In the genomic region with DNA sequence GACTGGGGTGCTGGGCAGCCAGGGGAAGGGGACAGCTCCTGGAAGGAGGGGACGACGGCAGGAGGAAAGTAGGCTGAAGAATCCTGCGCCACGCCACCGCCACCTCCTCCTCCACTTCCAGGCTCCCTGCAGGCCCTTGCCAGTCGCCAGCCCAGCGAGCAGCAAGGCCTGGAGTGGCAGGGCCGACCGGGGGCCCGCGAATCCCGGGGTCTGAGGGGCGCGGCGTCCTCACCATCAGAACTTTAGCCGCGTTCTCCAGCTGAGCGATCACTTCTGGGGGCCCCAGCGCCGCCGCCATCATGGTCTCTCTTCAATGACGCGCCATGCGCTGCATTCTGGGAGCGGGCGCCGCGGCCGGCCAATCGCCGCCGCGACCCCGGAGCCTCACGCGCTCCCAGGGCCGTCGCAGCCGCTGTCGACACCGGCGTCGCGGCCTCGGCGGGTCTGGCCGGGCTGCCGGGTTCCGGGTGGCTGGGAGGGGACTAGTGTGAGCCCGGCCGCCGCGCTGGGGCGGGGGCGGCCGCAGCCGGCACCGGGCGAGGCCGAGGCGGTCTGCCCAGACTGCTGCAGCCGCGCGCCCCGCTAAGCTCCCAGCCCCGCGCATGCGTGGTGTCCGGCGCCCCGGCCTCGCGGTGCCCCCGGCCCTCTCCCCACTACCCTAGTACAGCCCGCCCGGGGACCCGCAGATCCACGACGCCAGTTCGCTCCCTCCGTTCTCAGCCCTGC, we compare ENCODE assay signal across 1 cellular context.
TF ChIP-seq lines count a peak whose summit lies in the region.

A gene (minus strand): TSS at position 309 of the 726 bp plus-strand sequence. CDS start 8 bp downstream, at position 301.

TF ChIP-seq in GM12878, 131 proteins besides CTCF, POLR2A, EP300 and RAD21 (continued from another document and continues in another):
- TF ChIP-seq BACH1 (IDR thresholded peaks at IDR 0.05; ENCODE audit: borderline replicate concordance) (peak; percentile 82), HDGF (IDR thresholded peaks at IDR 0.05) (no peak), TCF3 (IDR thresholded peaks at IDR 0.05; ENCODE audit: borderline replicate concordance, insufficient read depth, low read depth, low read length) (0 out of 2 replicates have a peak, but pooled peaks have one; percentile 48), SIX5 (IDR thresholded peaks at IDR 0.05; ENCODE audit: low read depth, low read length, severe bottlenecking) (peak; percentile 57), FOXM1 (IDR thresholded peaks at IDR 0.05; ENCODE audit: low read depth, low read length) (no peak), ESRRA (IDR thresholded peaks at IDR 0.05; ENCODE audit: low read length) (no peak; the same call in 1 of the 2 replicates), IKZF2 (IDR thresholded peaks at IDR 0.05) (no peak), NFXL1 (IDR thresholded peaks at IDR 0.05; ENCODE audit: borderline replicate concordance) (peak; percentile 58; the same call in 1 of the 2 replicates), RAD51 (IDR thresholded peaks at IDR 0.05) (no peak), LARP7 (IDR thresholded peaks at IDR 0.05) (peak; percentile 87), EED (IDR thresholded peaks at IDR 0.05; ENCODE audit: low read depth) (no peak), JUND (IDR thresholded peaks at IDR 0.05; ENCODE audit: low read depth, low read length) (no peak), ATF7 (IDR thresholded peaks at IDR 0.05; ENCODE audit: low read depth) (no peak), TCF7 (IDR thresholded peaks at IDR 0.05; ENCODE audit: borderline replicate concordance) (no peak), FOXK2 (IDR thresholded peaks at IDR 0.05) (no peak), RUNX3 (IDR thresholded peaks at IDR 0.05; ENCODE audit: low read length) (no peak; the same call in 1 of the 2 replicates), FOS (IDR thresholded peaks at IDR 0.05; ENCODE audit: borderline replicate concordance, extremely low read depth, insufficient read length) (no peak), CBX3 (IDR thresholded peaks at IDR 0.05; ENCODE audit: borderline replicate concordance, low read depth) (no peak), ETV6 (conservative IDR thresholded peaks at IDR 0.05 in 1 of 2, IDR thresholded peaks at IDR 0.05 in 1 of 2; ENCODE audit: borderline replicate concordance in 1 of 2, low read depth in 1 of 2) (no peak), IRF4 (IDR thresholded peaks at IDR 0.05; ENCODE audit: low read depth, low read length) (no peak), MXI1 (IDR thresholded peaks at IDR 0.05; ENCODE audit: low read depth, low read length) (no peak; the same call in 1 of the 2 replicates), SIN3A (IDR thresholded peaks at IDR 0.05; ENCODE audit: low read depth, low read length) (0 out of 2 replicates have a peak, but pooled peaks have one; percentile 60), CREB1 (IDR thresholded peaks at IDR 0.05; ENCODE audit: low read depth) (peak; percentile 97), EZH2 (IDR thresholded peaks at IDR 0.05; ENCODE audit: borderline replicate concordance, control insufficient read depth, low read depth, low read length) (no peak), MEF2A (IDR thresholded peaks at IDR 0.05; ENCODE audit: insufficient read depth, low read depth, low read length) (no peak), NR2F1 (conservative IDR thresholded peaks at IDR 0.05) (peak; percentile 92), ZNF274 (IDR thresholded peaks at IDR 0.05; ENCODE audit: insufficient read depth, insufficient read length) (no peak)
- TF ChIP-seq, protein P1, sequence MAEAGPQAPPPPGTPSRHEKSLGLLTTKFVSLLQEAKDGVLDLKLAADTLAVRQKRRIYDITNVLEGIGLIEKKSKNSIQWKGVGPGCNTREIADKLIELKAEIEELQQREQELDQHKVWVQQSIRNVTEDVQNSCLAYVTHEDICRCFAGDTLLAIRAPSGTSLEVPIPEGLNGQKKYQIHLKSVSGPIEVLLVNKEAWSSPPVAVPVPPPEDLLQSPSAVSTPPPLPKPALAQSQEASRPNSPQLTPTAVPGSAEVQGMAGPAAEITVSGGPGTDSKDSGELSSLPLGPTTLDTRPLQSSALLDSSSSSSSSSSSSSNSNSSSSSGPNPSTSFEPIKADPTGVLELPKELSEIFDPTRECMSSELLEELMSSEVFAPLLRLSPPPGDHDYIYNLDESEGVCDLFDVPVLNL (IDR thresholded peaks at IDR 0.05; ENCODE audit: low read depth, low read length): 0 out of 2 replicates have a peak, but pooled peaks have one; percentile 53
- TF ChIP-seq, protein P2, sequence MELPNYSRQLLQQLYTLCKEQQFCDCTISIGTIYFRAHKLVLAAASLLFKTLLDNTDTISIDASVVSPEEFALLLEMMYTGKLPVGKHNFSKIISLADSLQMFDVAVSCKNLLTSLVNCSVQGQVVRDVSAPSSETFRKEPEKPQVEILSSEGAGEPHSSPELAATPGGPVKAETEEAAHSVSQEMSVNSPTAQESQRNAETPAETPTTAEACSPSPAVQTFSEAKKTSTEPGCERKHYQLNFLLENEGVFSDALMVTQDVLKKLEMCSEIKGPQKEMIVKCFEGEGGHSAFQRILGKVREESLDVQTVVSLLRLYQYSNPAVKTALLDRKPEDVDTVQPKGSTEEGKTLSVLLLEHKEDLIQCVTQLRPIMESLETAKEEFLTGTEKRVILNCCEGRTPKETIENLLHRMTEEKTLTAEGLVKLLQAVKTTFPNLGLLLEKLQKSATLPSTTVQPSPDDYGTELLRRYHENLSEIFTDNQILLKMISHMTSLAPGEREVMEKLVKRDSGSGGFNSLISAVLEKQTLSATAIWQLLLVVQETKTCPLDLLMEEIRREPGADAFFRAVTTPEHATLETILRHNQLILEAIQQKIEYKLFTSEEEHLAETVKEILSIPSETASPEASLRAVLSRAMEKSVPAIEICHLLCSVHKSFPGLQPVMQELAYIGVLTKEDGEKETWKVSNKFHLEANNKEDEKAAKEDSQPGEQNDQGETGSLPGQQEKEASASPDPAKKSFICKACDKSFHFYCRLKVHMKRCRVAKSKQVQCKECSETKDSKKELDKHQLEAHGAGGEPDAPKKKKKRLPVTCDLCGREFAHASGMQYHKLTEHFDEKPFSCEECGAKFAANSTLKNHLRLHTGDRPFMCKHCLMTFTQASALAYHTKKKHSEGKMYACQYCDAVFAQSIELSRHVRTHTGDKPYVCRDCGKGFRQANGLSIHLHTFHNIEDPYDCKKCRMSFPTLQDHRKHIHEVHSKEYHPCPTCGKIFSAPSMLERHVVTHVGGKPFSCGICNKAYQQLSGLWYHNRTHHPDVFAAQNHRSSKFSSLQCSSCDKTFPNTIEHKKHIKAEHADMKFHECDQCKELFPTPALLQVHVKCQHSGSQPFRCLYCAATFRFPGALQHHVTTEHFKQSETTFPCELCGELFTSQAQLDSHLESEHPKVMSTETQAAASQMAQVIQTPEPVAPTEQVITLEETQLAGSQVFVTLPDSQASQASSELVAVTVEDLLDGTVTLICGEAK (IDR thresholded peaks at IDR 0.05; ENCODE audit: borderline replicate concordance): no peak
- TF ChIP-seq, protein P3, sequence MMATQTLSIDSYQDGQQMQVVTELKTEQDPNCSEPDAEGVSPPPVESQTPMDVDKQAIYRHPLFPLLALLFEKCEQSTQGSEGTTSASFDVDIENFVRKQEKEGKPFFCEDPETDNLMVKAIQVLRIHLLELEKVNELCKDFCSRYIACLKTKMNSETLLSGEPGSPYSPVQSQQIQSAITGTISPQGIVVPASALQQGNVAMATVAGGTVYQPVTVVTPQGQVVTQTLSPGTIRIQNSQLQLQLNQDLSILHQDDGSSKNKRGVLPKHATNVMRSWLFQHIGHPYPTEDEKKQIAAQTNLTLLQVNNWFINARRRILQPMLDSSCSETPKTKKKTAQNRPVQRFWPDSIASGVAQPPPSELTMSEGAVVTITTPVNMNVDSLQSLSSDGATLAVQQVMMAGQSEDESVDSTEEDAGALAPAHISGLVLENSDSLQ (IDR thresholded peaks at IDR 0.05): no peak
- TF ChIP-seq, protein P4, sequence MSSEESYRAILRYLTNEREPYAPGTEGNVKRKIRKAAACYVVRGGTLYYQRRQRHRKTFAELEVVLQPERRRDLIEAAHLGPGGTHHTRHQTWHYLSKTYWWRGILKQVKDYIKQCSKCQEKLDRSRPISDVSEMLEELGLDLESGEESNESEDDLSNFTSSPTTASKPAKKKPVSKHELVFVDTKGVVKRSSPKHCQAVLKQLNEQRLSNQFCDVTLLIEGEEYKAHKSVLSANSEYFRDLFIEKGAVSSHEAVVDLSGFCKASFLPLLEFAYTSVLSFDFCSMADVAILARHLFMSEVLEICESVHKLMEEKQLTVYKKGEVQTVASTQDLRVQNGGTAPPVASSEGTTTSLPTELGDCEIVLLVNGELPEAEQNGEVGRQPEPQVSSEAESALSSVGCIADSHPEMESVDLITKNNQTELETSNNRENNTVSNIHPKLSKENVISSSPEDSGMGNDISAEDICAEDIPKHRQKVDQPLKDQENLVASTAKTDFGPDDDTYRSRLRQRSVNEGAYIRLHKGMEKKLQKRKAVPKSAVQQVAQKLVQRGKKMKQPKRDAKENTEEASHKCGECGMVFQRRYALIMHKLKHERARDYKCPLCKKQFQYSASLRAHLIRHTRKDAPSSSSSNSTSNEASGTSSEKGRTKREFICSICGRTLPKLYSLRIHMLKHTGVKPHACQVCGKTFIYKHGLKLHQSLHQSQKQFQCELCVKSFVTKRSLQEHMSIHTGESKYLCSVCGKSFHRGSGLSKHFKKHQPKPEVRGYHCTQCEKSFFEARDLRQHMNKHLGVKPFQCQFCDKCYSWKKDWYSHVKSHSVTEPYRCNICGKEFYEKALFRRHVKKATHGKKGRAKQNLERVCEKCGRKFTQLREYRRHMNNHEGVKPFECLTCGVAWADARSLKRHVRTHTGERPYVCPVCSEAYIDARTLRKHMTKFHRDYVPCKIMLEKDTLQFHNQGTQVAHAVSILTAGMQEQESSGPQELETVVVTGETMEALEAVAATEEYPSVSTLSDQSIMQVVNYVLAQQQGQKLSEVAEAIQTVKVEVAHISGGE (CRISPR knock-in tag; IDR thresholded peaks at IDR 0.05): no peak
- TF ChIP-seq, protein P5, sequence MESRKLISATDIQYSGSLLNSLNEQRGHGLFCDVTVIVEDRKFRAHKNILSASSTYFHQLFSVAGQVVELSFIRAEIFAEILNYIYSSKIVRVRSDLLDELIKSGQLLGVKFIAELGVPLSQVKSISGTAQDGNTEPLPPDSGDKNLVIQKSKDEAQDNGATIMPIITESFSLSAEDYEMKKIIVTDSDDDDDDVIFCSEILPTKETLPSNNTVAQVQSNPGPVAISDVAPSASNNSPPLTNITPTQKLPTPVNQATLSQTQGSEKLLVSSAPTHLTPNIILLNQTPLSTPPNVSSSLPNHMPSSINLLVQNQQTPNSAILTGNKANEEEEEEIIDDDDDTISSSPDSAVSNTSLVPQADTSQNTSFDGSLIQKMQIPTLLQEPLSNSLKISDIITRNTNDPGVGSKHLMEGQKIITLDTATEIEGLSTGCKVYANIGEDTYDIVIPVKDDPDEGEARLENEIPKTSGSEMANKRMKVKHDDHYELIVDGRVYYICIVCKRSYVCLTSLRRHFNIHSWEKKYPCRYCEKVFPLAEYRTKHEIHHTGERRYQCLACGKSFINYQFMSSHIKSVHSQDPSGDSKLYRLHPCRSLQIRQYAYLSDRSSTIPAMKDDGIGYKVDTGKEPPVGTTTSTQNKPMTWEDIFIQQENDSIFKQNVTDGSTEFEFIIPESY (IDR thresholded peaks at IDR 0.05): no peak
- TF ChIP-seq, protein P6, sequence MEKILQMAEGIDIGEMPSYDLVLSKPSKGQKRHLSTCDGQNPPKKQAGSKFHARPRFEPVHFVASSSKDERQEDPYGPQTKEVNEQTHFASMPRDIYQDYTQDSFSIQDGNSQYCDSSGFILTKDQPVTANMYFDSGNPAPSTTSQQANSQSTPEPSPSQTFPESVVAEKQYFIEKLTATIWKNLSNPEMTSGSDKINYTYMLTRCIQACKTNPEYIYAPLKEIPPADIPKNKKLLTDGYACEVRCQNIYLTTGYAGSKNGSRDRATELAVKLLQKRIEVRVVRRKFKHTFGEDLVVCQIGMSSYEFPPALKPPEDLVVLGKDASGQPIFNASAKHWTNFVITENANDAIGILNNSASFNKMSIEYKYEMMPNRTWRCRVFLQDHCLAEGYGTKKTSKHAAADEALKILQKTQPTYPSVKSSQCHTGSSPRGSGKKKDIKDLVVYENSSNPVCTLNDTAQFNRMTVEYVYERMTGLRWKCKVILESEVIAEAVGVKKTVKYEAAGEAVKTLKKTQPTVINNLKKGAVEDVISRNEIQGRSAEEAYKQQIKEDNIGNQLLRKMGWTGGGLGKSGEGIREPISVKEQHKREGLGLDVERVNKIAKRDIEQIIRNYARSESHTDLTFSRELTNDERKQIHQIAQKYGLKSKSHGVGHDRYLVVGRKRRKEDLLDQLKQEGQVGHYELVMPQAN (conservative IDR thresholded peaks at IDR 0.05): 0 out of 2 replicates have a peak, but pooled peaks have one; percentile 55
- TF ChIP-seq, protein P7, sequence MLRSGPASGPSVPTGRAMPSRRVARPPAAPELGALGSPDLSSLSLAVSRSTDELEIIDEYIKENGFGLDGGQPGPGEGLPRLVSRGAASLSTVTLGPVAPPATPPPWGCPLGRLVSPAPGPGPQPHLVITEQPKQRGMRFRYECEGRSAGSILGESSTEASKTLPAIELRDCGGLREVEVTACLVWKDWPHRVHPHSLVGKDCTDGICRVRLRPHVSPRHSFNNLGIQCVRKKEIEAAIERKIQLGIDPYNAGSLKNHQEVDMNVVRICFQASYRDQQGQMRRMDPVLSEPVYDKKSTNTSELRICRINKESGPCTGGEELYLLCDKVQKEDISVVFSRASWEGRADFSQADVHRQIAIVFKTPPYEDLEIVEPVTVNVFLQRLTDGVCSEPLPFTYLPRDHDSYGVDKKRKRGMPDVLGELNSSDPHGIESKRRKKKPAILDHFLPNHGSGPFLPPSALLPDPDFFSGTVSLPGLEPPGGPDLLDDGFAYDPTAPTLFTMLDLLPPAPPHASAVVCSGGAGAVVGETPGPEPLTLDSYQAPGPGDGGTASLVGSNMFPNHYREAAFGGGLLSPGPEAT (IDR thresholded peaks at IDR 0.05; ENCODE audit: low read depth): peak; percentile 95
- TF ChIP-seq, protein P8, sequence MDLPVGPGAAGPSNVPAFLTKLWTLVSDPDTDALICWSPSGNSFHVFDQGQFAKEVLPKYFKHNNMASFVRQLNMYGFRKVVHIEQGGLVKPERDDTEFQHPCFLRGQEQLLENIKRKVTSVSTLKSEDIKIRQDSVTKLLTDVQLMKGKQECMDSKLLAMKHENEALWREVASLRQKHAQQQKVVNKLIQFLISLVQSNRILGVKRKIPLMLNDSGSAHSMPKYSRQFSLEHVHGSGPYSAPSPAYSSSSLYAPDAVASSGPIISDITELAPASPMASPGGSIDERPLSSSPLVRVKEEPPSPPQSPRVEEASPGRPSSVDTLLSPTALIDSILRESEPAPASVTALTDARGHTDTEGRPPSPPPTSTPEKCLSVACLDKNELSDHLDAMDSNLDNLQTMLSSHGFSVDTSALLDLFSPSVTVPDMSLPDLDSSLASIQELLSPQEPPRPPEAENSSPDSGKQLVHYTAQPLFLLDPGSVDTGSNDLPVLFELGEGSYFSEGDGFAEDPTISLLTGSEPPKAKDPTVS (IDR thresholded peaks at IDR 0.05; ENCODE audit: low read depth, low read length): no peak
